In the genomic region with DNA sequence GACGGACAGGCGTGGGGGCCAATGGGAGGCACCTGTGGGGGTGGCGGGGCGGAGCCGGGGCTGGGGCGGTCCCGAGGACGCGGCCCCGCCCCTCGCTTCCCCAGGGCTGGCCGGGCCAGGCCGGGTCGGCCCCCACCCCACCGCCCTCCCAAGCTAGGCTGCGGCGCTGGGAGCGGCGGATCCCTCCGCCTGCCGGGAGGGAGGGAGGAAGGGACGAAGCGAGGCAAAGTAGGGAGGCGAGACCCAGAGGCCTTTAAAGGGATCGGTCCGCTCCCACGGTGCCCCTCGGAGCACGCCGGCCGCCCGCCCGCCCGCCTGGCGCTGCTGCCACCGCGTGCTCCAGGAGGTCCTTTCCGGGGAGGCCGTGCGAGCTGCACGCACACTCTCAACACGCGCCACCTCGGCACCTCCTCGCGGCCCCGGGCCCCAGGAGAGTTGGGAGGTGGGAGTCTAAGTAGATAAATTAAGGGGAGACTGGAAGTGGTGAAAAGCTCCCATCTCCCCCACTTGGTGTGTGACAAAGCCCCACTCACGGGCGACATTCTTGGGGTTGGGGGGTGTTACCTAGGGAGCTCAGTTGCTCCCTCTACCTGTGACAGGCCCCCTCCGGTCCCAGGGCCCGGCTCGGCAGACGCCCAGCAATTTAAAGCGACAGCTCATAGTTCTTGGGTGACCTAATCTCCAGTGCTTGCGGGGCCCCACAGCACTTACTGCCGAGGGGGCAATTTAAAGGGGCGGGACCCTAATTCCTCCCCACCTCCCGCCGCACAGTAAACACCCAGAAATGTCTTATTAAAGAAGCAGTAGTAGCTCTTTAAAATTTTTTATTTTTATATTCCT, we compare ENCODE assay signal across 1 cellular context.
TF ChIP-seq lines count a peak whose summit lies in the region.

No MANE protein-coding gene starts in this region.

TF ChIP-seq in GM12878, 131 proteins besides CTCF, POLR2A, EP300 and RAD21 (continued from another document):
- TF ChIP-seq PBX3 (IDR thresholded peaks at IDR 0.05; ENCODE audit: insufficient replicate concordance, low read depth, low read length) (peak; percentile 16), CREM (IDR thresholded peaks at IDR 0.05; ENCODE audit: low read depth) (peak; percentile 30; the same call in 1 of the 2 replicates), POU2F2 (IDR thresholded peaks at IDR 0.05; ENCODE audit: borderline replicate concordance, low read depth, low read length) (peak; percentile 79; the same call in 2 of the 3 replicates), RBBP5 (conservative IDR thresholded peaks at IDR 0.05) (no peak), LARP7 (IDR thresholded peaks at IDR 0.05) (peak; percentile 89), REST (IDR thresholded peaks at IDR 0.05; ENCODE audit: low read depth, low read length) (no peak), SREBF1 (IDR thresholded peaks at IDR 0.05; ENCODE audit: low read length) (no peak), CHD2 (IDR thresholded peaks at IDR 0.05; ENCODE audit: borderline replicate concordance, low read depth, low read length) (peak; percentile 90), ZBED1 (IDR thresholded peaks at IDR 0.05; ENCODE audit: borderline replicate concordance) (0 out of 2 replicates have a peak, but pooled peaks have one; percentile 36), MEF2A (IDR thresholded peaks at IDR 0.05; ENCODE audit: insufficient read depth, low read depth, low read length) (0 out of 2 replicates have a peak, but pooled peaks have one; percentile 3), YY1 (IDR thresholded peaks at IDR 0.05; ENCODE audit: low read depth, low read length) (peak; percentile 84), NR2F1 (conservative IDR thresholded peaks at IDR 0.05) (peak; percentile 47), SP1 (IDR thresholded peaks at IDR 0.05; ENCODE audit: low read depth, low read length) (peak; percentile 86), DPF2 (IDR thresholded peaks at IDR 0.05) (peak; percentile 85), ZBTB40 (IDR thresholded peaks at IDR 0.05; ENCODE audit: borderline replicate concordance) (peak; percentile 37; the same call in 1 of the 2 replicates)
- TF ChIP-seq, protein P1, sequence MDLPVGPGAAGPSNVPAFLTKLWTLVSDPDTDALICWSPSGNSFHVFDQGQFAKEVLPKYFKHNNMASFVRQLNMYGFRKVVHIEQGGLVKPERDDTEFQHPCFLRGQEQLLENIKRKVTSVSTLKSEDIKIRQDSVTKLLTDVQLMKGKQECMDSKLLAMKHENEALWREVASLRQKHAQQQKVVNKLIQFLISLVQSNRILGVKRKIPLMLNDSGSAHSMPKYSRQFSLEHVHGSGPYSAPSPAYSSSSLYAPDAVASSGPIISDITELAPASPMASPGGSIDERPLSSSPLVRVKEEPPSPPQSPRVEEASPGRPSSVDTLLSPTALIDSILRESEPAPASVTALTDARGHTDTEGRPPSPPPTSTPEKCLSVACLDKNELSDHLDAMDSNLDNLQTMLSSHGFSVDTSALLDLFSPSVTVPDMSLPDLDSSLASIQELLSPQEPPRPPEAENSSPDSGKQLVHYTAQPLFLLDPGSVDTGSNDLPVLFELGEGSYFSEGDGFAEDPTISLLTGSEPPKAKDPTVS (IDR thresholded peaks at IDR 0.05; ENCODE audit: low read depth, low read length), result 0 out of 2 replicates have a peak, but pooled peaks have one; percentile 18
- TF ChIP-seq, protein P2, sequence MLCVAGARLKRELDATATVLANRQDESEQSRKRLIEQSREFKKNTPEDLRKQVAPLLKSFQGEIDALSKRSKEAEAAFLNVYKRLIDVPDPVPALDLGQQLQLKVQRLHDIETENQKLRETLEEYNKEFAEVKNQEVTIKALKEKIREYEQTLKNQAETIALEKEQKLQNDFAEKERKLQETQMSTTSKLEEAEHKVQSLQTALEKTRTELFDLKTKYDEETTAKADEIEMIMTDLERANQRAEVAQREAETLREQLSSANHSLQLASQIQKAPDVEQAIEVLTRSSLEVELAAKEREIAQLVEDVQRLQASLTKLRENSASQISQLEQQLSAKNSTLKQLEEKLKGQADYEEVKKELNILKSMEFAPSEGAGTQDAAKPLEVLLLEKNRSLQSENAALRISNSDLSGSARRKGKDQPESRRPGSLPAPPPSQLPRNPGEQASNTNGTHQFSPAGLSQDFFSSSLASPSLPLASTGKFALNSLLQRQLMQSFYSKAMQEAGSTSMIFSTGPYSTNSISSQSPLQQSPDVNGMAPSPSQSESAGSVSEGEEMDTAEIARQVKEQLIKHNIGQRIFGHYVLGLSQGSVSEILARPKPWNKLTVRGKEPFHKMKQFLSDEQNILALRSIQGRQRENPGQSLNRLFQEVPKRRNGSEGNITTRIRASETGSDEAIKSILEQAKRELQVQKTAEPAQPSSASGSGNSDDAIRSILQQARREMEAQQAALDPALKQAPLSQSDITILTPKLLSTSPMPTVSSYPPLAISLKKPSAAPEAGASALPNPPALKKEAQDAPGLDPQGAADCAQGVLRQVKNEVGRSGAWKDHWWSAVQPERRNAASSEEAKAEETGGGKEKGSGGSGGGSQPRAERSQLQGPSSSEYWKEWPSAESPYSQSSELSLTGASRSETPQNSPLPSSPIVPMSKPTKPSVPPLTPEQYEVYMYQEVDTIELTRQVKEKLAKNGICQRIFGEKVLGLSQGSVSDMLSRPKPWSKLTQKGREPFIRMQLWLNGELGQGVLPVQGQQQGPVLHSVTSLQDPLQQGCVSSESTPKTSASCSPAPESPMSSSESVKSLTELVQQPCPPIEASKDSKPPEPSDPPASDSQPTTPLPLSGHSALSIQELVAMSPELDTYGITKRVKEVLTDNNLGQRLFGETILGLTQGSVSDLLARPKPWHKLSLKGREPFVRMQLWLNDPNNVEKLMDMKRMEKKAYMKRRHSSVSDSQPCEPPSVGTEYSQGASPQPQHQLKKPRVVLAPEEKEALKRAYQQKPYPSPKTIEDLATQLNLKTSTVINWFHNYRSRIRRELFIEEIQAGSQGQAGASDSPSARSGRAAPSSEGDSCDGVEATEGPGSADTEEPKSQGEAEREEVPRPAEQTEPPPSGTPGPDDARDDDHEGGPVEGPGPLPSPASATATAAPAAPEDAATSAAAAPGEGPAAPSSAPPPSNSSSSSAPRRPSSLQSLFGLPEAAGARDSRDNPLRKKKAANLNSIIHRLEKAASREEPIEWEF (IDR thresholded peaks at IDR 0.05; ENCODE audit: insufficient replicate concordance, low read depth, low read length), result peak; percentile 35
